Comparison of ENCODE assay signal across 1 cellular context in genomic region chr16:51951668-51952298, GRCh38.
TF ChIP-seq lines count a peak whose summit lies in the region.

No MANE protein-coding gene starts in this region.

TF ChIP-seq in WTC11, 78 proteins besides CTCF, POLR2A, EP300 and RAD21 (continued from another document):
- TF ChIP-seq PRDM15 (CRISPR knock-in tag; IDR thresholded peaks at IDR 0.05), result no peak
- no peak for TF ChIP-seq KAT7 (CRISPR knock-in tag; IDR thresholded peaks at IDR 0.05; ENCODE audit: borderline replicate concordance)
- TF ChIP-seq E2F5 (CRISPR knock-in tag; IDR thresholded peaks at IDR 0.05), result no peak
- no peak for TF ChIP-seq AR (CRISPR knock-in tag; IDR thresholded peaks at IDR 0.05)
- TF ChIP-seq JAZF1 (CRISPR knock-in tag; IDR thresholded peaks at IDR 0.05), result no peak
- TF ChIP-seq FOXJ3 (CRISPR knock-in tag; IDR thresholded peaks at IDR 0.05; ENCODE audit: borderline replicate concordance), result no peak
- TF ChIP-seq SP1 (CRISPR knock-in tag; conservative IDR thresholded peaks at IDR 0.05), result no peak
- no peak for TF ChIP-seq AFF4 (CRISPR knock-in tag; IDR thresholded peaks at IDR 0.05; ENCODE audit: borderline replicate concordance)
- no peak for TF ChIP-seq IRF2 (CRISPR knock-in tag; IDR thresholded peaks at IDR 0.05; ENCODE audit: borderline replicate concordance, low read depth)
- no peak for TF ChIP-seq SMAD4 (CRISPR knock-in tag; IDR thresholded peaks at IDR 0.05)
- no peak for TF ChIP-seq CREM (CRISPR knock-in tag; IDR thresholded peaks at IDR 0.05)
- no peak for TF ChIP-seq HMGA2 (CRISPR knock-in tag; IDR thresholded peaks at IDR 0.05)
- no peak for TF ChIP-seq E2F1 (CRISPR knock-in tag; IDR thresholded peaks at IDR 0.05)
- TF ChIP-seq TEAD4 (CRISPR knock-in tag; IDR thresholded peaks at IDR 0.05), result no peak
- no peak for TF ChIP-seq ATF3 (CRISPR knock-in tag; conservative IDR thresholded peaks at IDR 0.05)
- TF ChIP-seq GABPB1 (CRISPR knock-in tag; IDR thresholded peaks at IDR 0.05), result no peak
- TF ChIP-seq ZNF138 (CRISPR knock-in tag; conservative IDR thresholded peaks at IDR 0.05), result no peak
- no peak for TF ChIP-seq OVOL2 (CRISPR knock-in tag; IDR thresholded peaks at IDR 0.05; ENCODE audit: borderline replicate concordance)
TF ChIP-seq in WTC11: peak in this region for 0.
